9 cellular contexts compared by ENCODE assay signal in genomic region chr11:13962562-13963168, GRCh38. TPM values are rescaled to one million over a fixed set of nuclear protein-coding genes. Genes with fewer than 3 reads are reported as not detected.
DNase-seq lines count a peak whose midpoint lies in the region; ATAC-seq and TF ChIP-seq lines count a peak whose summit lies in the region.
"Had no signal": no experiment of that assay in that cellular context is flagged by ENCODE, and none has a peak within 500 bp of the region (broad histone marks: within the 10 kb centered on the region; RNA-seq: fewer than 3 reads in every experiment).

TSS of gene SPON1 (plus strand) at chr11:13962723. CDS start at chr11:13962905, 182 bp downstream.

- H3K27ac ChIP-seq in HUES64 (ENCODE audit: low read depth, low read length) = no peak within 1 kb of the TSS
- H3K27ac ChIP-seq in esophagus muscularis mucosa (replicated peaks in 1 of 4) = peak within 1 kb of the TSS; percentile 52 to 64 (median 58)
- peak within 1 kb of the TSS in 1 of 2 donors; percentile 27 for H3K27ac ChIP-seq in tibial artery

- H3K27ac Mint-ChIP-seq in activated CD8-positive, alpha-beta memory T cell treated with anti-CD3 and anti-CD28 coated beads, Interleukin-2, amount 10 ng/mL, durations not matched to agents 7 days and 5 days = peak within 1 kb of the TSS; percentile 42
- no peak within 1 kb of the TSS for H3K27ac Mint-ChIP-seq in natural killer cell treated with Interleukin-12 subunit alpha and Interleukin-12 subunit beta and Interleukin-15 and Interleukin-18, amount 100 ng/mL, for 72 hours

- no peak for DNase-seq in activated CD8-positive, alpha-beta memory T cell treated with anti-CD3 and anti-CD28 coated beads, Interleukin-2, amount 10 ng/mL, durations not matched to agents 7 days and 5 days
- DNase-seq in esophagus muscularis mucosa (ENCODE audit: extremely low spot score) = no peak
- DNase-seq in natural killer cell treated with Interleukin-12 subunit alpha and Interleukin-12 subunit beta and Interleukin-15 and Interleukin-18, amount 100 ng/mL, for 72 hours (ENCODE audit: low spot score) = no peak
- DNase-seq in tibial artery = no peak
- DNase-seq in foreskin melanocyte = no peak

- H3K36me3 Mint-ChIP-seq in activated CD8-positive, alpha-beta memory T cell treated with anti-CD3 and anti-CD28 coated beads, Interleukin-2, amount 10 ng/mL, durations not matched to agents 7 days and 5 days = no peaks in the 10 kb centered on the region
- H3K36me3 Mint-ChIP-seq in natural killer cell treated with Interleukin-12 subunit alpha and Interleukin-12 subunit beta and Interleukin-15 and Interleukin-18, amount 100 ng/mL, for 72 hours = no peaks in the 10 kb centered on the region

- CTCF ChIA-PET in activated CD8-positive, alpha-beta memory T cell treated with anti-CD3 and anti-CD28 coated beads, Interleukin-2, amount 10 ng/mL, durations not matched to agents 7 days and 5 days (lab: Charles Lee) = interaction anchor here (1.1 to 2.2 kb wide), 6 partner anchors 10 to 287 kb away, joined by 3 to 9 read pairs (median 4); no protein-coding TSS in a partner anchor

- H3K36me3 ChIP-seq in HUES64 (ENCODE audit: insufficient read depth, low read length) (no peaks in the 10 kb centered on the region), esophagus muscularis mucosa (no peaks in the 10 kb centered on the region), tibial artery (no peaks in the 10 kb centered on the region)

- TF ChIP-seq CTCF in esophagus muscularis mucosa (IDR thresholded peaks at IDR 0.05) (no peak), tibial artery (IDR thresholded peaks at IDR 0.05) (no peak)

- H3K27me3 ChIP-seq in HUES64 (ENCODE audit: insufficient read depth, low read length) = peaks cover 76% of the 10 kb centered on the region
- peaks cover 0 to 49% (median 12%) of the 10 kb centered on the region in 4 donors for H3K27me3 ChIP-seq in esophagus muscularis mucosa
- H3K27me3 ChIP-seq in tibial artery = peaks cover 0 to 59% of the 10 kb centered on the region in 2 donors

- intact Hi-C loops in esophagus muscularis mucosa (cut with DNase I) (no loop called here), tibial artery (cut with DNase I; ENCODE audit: low total_unique reads) (no loop called here)

- H3K9me3 ChIP-seq in HUES64 (ENCODE audit: insufficient read depth, low read depth, low read length) (no peaks in the 10 kb centered on the region), esophagus muscularis mucosa (no peaks in the 10 kb centered on the region), tibial artery (no peaks in the 10 kb centered on the region)

- no peak for TF ChIP-seq EP300 in esophagus muscularis mucosa (IDR thresholded peaks at IDR 0.05)

- peaks cover 30% of the 10 kb centered on the region for H3K4me1 ChIP-seq in HUES64 (ENCODE audit: insufficient read depth, low read length)
- peaks cover 18 to 40% (median 35%) of the 10 kb centered on the region in 4 donors for H3K4me1 ChIP-seq in esophagus muscularis mucosa
- H3K4me1 ChIP-seq in tibial artery = peaks cover 0 to 29% (median 22%) of the 10 kb centered on the region in 4 donors

- peak within 1 kb of the TSS; percentile 18 for H3K4me3 Mint-ChIP-seq in activated CD8-positive, alpha-beta memory T cell treated with anti-CD3 and anti-CD28 coated beads, Interleukin-2, amount 10 ng/mL, durations not matched to agents 7 days and 5 days
- no peak within 1 kb of the TSS for H3K4me3 Mint-ChIP-seq in natural killer cell treated with Interleukin-12 subunit alpha and Interleukin-12 subunit beta and Interleukin-15 and Interleukin-18, amount 100 ng/mL, for 72 hours

- WGBS in HUES64 = under 1% methylated on average over 74 of the region's 74 CpGs
- 4% methylated on average over 20 of the region's 74 CpGs for WGBS in esophagus muscularis mucosa

- H3K4me3 ChIP-seq in HUES64 (ENCODE audit: low read length) (peak within 1 kb of the TSS; percentile 55), esophagus muscularis mucosa (peak within 1 kb of the TSS; percentile 55 to 60 (median 57)), tibial artery (peak within 1 kb of the TSS; percentile 41 to 46)

- H3K27me3 Mint-ChIP-seq in activated CD8-positive, alpha-beta memory T cell treated with anti-CD3 and anti-CD28 coated beads, Interleukin-2, amount 10 ng/mL, durations not matched to agents 7 days and 5 days = peaks cover 87% of the 10 kb centered on the region
- peaks cover 48 to 71% of the 10 kb centered on the region in 2 donors for H3K27me3 Mint-ChIP-seq in natural killer cell treated with Interleukin-12 subunit alpha and Interleukin-12 subunit beta and Interleukin-15 and Interleukin-18, amount 100 ng/mL, for 72 hours

- ATAC-seq in activated CD8-positive, alpha-beta memory T cell treated with anti-CD3 and anti-CD28 coated beads, Interleukin-2, amount 10 ng/mL, durations not matched to agents 7 days and 5 days = peak; percentile 65
- peak; percentile 21 to 36 for ATAC-seq in natural killer cell treated with Interleukin-12 subunit alpha and Interleukin-12 subunit beta and Interleukin-15 and Interleukin-18, amount 100 ng/mL, for 72 hours
- ATAC-seq in GM21737 (IDR thresholded peaks at IDR 0.05; ENCODE audit: unreplicated experiment) = no peak
- ATAC-seq in GM18520 (IDR thresholded peaks at IDR 0.05; ENCODE audit: unreplicated experiment) = no peak

- H3K9me3 Mint-ChIP-seq in activated CD8-positive, alpha-beta memory T cell treated with anti-CD3 and anti-CD28 coated beads, Interleukin-2, amount 10 ng/mL, durations not matched to agents 7 days and 5 days (ENCODE audit: low read depth) = no peaks in the 10 kb centered on the region
- H3K9me3 Mint-ChIP-seq in natural killer cell treated with Interleukin-12 subunit alpha and Interleukin-12 subunit beta and Interleukin-15 and Interleukin-18, amount 100 ng/mL, for 72 hours = no peaks in the 10 kb centered on the region

- H3K9ac ChIP-seq in HUES64 (ENCODE audit: low read depth, low read length) = peak within 1 kb of the TSS; percentile 62

- no peak for TF ChIP-seq POLR2A in esophagus muscularis mucosa (IDR thresholded peaks at IDR 0.05; ENCODE audit: low read depth)

- peaks cover 12% of the 10 kb centered on the region for H3K4me1 Mint-ChIP-seq in activated CD8-positive, alpha-beta memory T cell treated with anti-CD3 and anti-CD28 coated beads, Interleukin-2, amount 10 ng/mL, durations not matched to agents 7 days and 5 days
- no peaks in the 10 kb centered on the region for H3K4me1 Mint-ChIP-seq in natural killer cell treated with Interleukin-12 subunit alpha and Interleukin-12 subunit beta and Interleukin-15 and Interleukin-18, amount 100 ng/mL, for 72 hours (ENCODE audit: low read depth in 2 of 2)

RNA-seq across cellular contexts. Expression of gene SPON1, which starts in this region (rescaled TPM):
- polyA plus RNA-seq in HUES64 (2013, experiment 1 of 2) = 4.4 TPM
- polyA plus RNA-seq in HUES64 (2013, experiment 2 of 2) = 6.5 TPM
- not detected for total RNA-seq in activated CD8-positive, alpha-beta memory T cell treated with anti-CD3 and anti-CD28 coated beads, Interleukin-2, amount 10 ng/mL, durations not matched to agents 7 days and 5 days
- total RNA-seq in esophagus muscularis mucosa = 10 to 100 TPM; 12.5 to 25.2 (median 19.2) TPM
- under 1 TPM in 1 of 2 donors, not detected in 1; 0.10 TPM for total RNA-seq in natural killer cell treated with Interleukin-12 subunit alpha and Interleukin-12 subunit beta and Interleukin-15 and Interleukin-18, amount 100 ng/mL, for 72 hours
- total RNA-seq: HT1080 had no signal

Comparison
In these comparisons a context has a peak if more than half of its experiments do, and no peak if none do; other contexts are left out.
1. RNA of gene SPON1 (total RNA-seq): 12.5 to 25.2 TPM in esophagus muscularis mucosa; 0.10 TPM in natural killer cell treated with Interleukin-12 subunit alpha and Interleukin-12 subunit beta and Interleukin-15 and Interleukin-18, amount 100 ng/mL, for 72 hours and not detected in activated CD8-positive, alpha-beta memory T cell treated with anti-CD3 and anti-CD28 coated beads, Interleukin-2, amount 10 ng/mL, durations not matched to agents 7 days and 5 days; every median in the first group is over 10 times any median in the second.
2. Peak in ATAC-seq in activated CD8-positive, alpha-beta memory T cell treated with anti-CD3 and anti-CD28 coated beads, Interleukin-2, amount 10 ng/mL, durations not matched to agents 7 days and 5 days; RNA of the gene not detected or under 1 TPM.
3. Peak in ATAC-seq in natural killer cell treated with Interleukin-12 subunit alpha and Interleukin-12 subunit beta and Interleukin-15 and Interleukin-18, amount 100 ng/mL, for 72 hours; RNA of the gene not detected or under 1 TPM.
4. Peak in every context shown above with its lines, with median percentiles within 50 percentile points of each other: H3K4me3 ChIP-seq.